ENCODE assay signal across 8 cellular contexts in the genomic region with DNA sequence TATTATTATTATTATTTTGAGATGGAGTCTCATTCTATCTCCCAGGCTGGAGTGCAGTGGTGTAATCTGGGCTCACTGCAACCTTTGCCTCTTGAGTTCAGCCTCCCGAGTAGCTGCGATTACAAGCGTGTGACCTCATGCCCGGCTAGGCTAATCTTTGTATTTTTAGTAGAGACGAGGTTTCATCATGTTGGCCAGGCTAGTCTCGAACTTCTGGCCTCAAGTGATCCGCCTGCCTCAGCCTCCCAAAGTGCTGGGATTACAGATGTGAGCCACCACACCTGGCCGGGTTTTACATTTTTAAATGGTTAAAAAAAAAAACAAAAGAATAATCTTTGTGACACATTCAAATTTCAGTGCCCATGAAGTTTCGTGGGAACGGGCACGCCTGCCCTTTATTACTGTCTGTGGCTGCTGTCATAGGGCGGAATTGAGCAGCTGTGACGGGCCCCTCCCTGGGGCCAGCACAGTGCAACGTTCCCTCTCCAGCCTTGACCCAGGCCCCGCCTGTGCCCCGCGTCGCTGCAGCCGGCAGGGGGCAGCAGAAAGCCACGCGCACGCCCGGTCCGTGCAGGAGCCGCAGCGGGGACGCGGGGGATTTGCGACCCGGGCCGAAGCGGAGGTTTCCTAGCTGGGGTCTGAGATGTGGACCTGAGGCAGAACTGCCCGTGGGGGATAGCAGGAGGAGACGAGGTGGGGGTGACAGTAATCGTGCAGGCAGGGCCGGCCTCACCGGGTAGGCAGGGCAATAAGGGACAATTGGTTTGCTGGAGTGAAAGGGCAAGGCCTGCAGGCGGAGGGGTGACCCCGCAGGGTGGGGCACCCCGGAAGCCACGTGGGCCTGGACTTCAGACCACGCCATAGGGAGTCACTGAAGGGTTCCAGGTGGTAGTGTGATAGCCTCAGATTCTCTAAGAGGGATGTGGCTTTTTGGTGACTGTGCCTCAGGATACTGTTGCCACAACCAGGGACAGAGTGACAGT. TPM values are rescaled to one million over a fixed set of nuclear protein-coding genes. Genes with fewer than 3 reads are reported as not detected.
DNase-seq lines count a peak whose midpoint lies in the region; ATAC-seq and TF ChIP-seq lines count a peak whose summit lies in the region.

No MANE protein-coding gene starts in this region.

- POLR2A ChIA-PET in AG04449 (lab: Yijun Ruan, JAX), result interaction anchor here (0.5 kb wide), 1 partner anchor 256 kb away, joined by 3 read pairs; no protein-coding TSS in a partner anchor

- peaks cover 27% of the 10 kb centered on the region for H3K4me1 Mint-ChIP-seq in activated CD4-positive, alpha-beta T cell treated with anti-CD3 and anti-CD28 coated beads, Interleukin-2, amount 10 ng/mL, durations not matched to agents 24 days and 14 days

- no peaks in the 10 kb centered on the region for H3K27me3 ChIP-seq in liver (ENCODE audit: control insufficient read depth in 4 of 4, insufficient read depth in 4 of 4, low read length in 3 of 4)

- no peaks in the 10 kb centered on the region for H3K27me3 Mint-ChIP-seq in activated CD4-positive, alpha-beta T cell treated with anti-CD3 and anti-CD28 coated beads, Interleukin-2, amount 10 ng/mL, durations not matched to agents 24 days and 14 days

- peaks cover 0 to 6% (median 2%) of the 10 kb centered on the region in 4 donors for H3K4me1 ChIP-seq in liver (ENCODE audit: control insufficient read depth in 4 of 4, insufficient read depth in 4 of 4, low read length in 3 of 4)

- H3K4me3 ChIP-seq in AG04449 (ENCODE audit: low read depth, low read length) (peak overlapping the region; percentile 63), liver (ENCODE audit: low read depth in 1 of 3, low read length in 3 of 3) (peak overlapping the region; percentile 26 to 61 (median 59))

- H3K9ac ChIP-seq in liver (ENCODE audit: low read depth in 1 of 2, low read length in 2 of 2), result peak overlapping the region in 1 of 2 donors; percentile 36

- H3K36me3 ChIP-seq in liver (ENCODE audit: control insufficient read depth in 4 of 4, insufficient read depth in 3 of 4, low read depth in 1 of 4, low read length in 3 of 4), result no peaks in the 10 kb centered on the region

- H3K36me3 Mint-ChIP-seq in activated CD4-positive, alpha-beta T cell treated with anti-CD3 and anti-CD28 coated beads, Interleukin-2, amount 10 ng/mL, durations not matched to agents 24 days and 14 days (ENCODE audit: low read depth), result peaks cover 35% of the 10 kb centered on the region

- no peak overlapping the region for H3K27ac ChIP-seq in liver (ENCODE audit: low read depth in 1 of 2, low read length in 2 of 2)

- no peaks in the 10 kb centered on the region for H3K9me3 Mint-ChIP-seq in activated CD4-positive, alpha-beta T cell treated with anti-CD3 and anti-CD28 coated beads, Interleukin-2, amount 10 ng/mL, durations not matched to agents 24 days and 14 days

- 6% methylated on average over 42 of the region's 42 CpGs for WGBS in liver

- CTCF ChIA-PET in AG04449 (lab: Yijun Ruan, JAX), result interaction anchor here (0.6 to 5.4 kb wide), 36 partner anchors 11 to 490 kb away, joined by 3 to 80 read pairs (median 4); no protein-coding TSS in a partner anchor

- peak; percentile 89 to 95 for TF ChIP-seq RAD21 in liver (IDR thresholded peaks at IDR 0.05)

- DNase-seq in AG04449 (ENCODE audit: low read depth, low spot score), result no peak
- peak; percentile 46 to 82 for DNase-seq in NCI-H446 (lab: John Stamatoyannopoulos, UW)
- DNase-seq in activated CD4-positive, alpha-beta T cell treated with anti-CD3 and anti-CD28 coated beads, Interleukin-2, amount 10 ng/mL, durations not matched to agents 24 days and 14 days, result peak; percentile 95
- peak; percentile 40 for DNase-seq in dedifferentiated amniotic fluid mesenchymal stem cell (ENCODE audit: extremely low spot score)
- DNase-seq in stimulated activated CD4-positive, alpha-beta T cell treated with anti-CD3 and anti-CD28 coated beads, Interleukin-4, amount 100 ng/mL, for 24 hours, result peak; percentile 79

- intact Hi-C loops in activated CD4-positive, alpha-beta T cell treated with anti-CD3 and anti-CD28 coated beads, Interleukin-2, amount 10 ng/mL, durations not matched to agents 24 days and 14 days (cut with micrococcal nuclease), result loop anchor here (1.0 to 5.0 kb wide), 3 partner anchors 17 to 268 kb away; no protein-coding TSS in a partner anchor

- H3K27ac Mint-ChIP-seq in activated CD4-positive, alpha-beta T cell treated with anti-CD3 and anti-CD28 coated beads, Interleukin-2, amount 10 ng/mL, durations not matched to agents 24 days and 14 days, result peak overlapping the region; percentile 59

- TF ChIP-seq CTCF in AG04449 (IDR thresholded peaks at IDR 0.05; ENCODE audit: insufficient read depth, low read length, missing control alignments) (peak; percentile 99), liver (IDR thresholded peaks at IDR 0.05; ENCODE audit: low read depth, low read length, missing input control) (peak; percentile 93)

- peak overlapping the region; percentile 77 for H3K4me3 Mint-ChIP-seq in activated CD4-positive, alpha-beta T cell treated with anti-CD3 and anti-CD28 coated beads, Interleukin-2, amount 10 ng/mL, durations not matched to agents 24 days and 14 days

- ATAC-seq in GM18520 (IDR thresholded peaks at IDR 0.05; ENCODE audit: unreplicated experiment) (peak; percentile 97), HG03064 (IDR thresholded peaks at IDR 0.05; ENCODE audit: low read depth, unreplicated experiment) (peak; percentile 91)

- H3K9me3 ChIP-seq in liver (ENCODE audit: control insufficient read depth in 4 of 4, low read length in 3 of 4), result no peaks in the 10 kb centered on the region

TF ChIP-seq in liver, 16 proteins besides CTCF, POLR2A, EP300 and RAD21:
- TF ChIP-seq GABPA (IDR thresholded peaks at IDR 0.05 in 1 of 2, conservative IDR thresholded peaks at IDR 0.05 in 1 of 2), result peak in 1 of 2 donors; percentile 12
- peak; percentile 41 to 58 for TF ChIP-seq HNF4A (conservative IDR thresholded peaks at IDR 0.05)
- TF ChIP-seq EGR1 (IDR thresholded peaks at IDR 0.05; ENCODE audit: low read depth in 2 of 2), result no peak
- TF ChIP-seq YY1 (IDR thresholded peaks at IDR 0.05), result no peak
- peak; percentile 24 for TF ChIP-seq SP1 (IDR thresholded peaks at IDR 0.05)
- TF ChIP-seq RXRA (IDR thresholded peaks at IDR 0.05), result peak; percentile 12 to 13

RNA-seq across cellular contexts. Expression of gene SYTL3, which starts 54.3 kb away (rescaled TPM):
- total RNA-seq in activated CD4-positive, alpha-beta T cell treated with anti-CD3 and anti-CD28 coated beads, Interleukin-2, amount 10 ng/mL, durations not matched to agents 24 days and 14 days, result 102 and 106 TPM in 2 replicates
- 1 to 10 TPM in 1 of 2 donors, under 1 TPM in 1; 0.28 to 1.7 TPM for total RNA-seq in liver
- polyA plus RNA-seq in liver, result under 1 TPM; 0.40 to 0.62 TPM

RNA-seq across cellular contexts. Expression of gene DYNLT1, which starts 59.6 kb away (rescaled TPM):
- total RNA-seq in activated CD4-positive, alpha-beta T cell treated with anti-CD3 and anti-CD28 coated beads, Interleukin-2, amount 10 ng/mL, durations not matched to agents 24 days and 14 days, result 103 and 110 TPM in 2 replicates
- total RNA-seq in liver, result 10 to 100 TPM; 17.7 to 21.9 TPM
- polyA plus RNA-seq in liver, result 10 to 100 TPM; 54.8 to 86.9 TPM

Comparison
In these comparisons a context has a peak if more than half of its experiments do, and no peak if none do; other contexts are left out.
1. RNA of gene SYTL3, which starts 54.3 kb away (total RNA-seq): 102 to 106 TPM in activated CD4-positive, alpha-beta T cell treated with anti-CD3 and anti-CD28 coated beads, Interleukin-2, amount 10 ng/mL, durations not matched to agents 24 days and 14 days; 0.28 to 1.7 TPM in liver; every median in the first group is over 10 times any median in the second.